Comparison of ENCODE assay signal across 28 cellular contexts in genomic region chr3:99188936-99189335, GRCh38.
"Had no signal": no experiment of that assay in that cellular context is flagged by ENCODE, and none has a peak within 500 bp of the region (broad histone marks: within the 10 kb centered on the region; RNA-seq: fewer than 3 reads in every experiment).

No MANE protein-coding gene starts in this region.

- H3K9me3 ChIP-seq: adrenal gland, body of pancreas had no signal

- H3K36me3 ChIP-seq: adrenal gland, ascending aorta, brain microvascular endothelial cell, breast epithelium, cardiac muscle cell had no signal

- H3K27me3 ChIP-seq: adrenal gland, ascending aorta, body of pancreas, brain microvascular endothelial cell, breast epithelium, cardiac muscle cell had no signal

- DNase-seq: activated effector memory CD4-positive, alpha-beta T cell treated with anti-CD3 and anti-CD28 coated beads, Interleukin-2, amount 50 U/mL, for 16 hours; activated effector memory CD4-positive, alpha-beta T cell treated with Interleukin-2 at 50 U/mL for 16 hours; activated gamma-delta T cell; activated gamma-delta T cell treated with Interleukin-2 at 50 U/mL for 16 hours; activated naive CD4-positive, alpha-beta T cell; activated naive CD4-positive, alpha-beta T cell treated with anti-CD3 and anti-CD28 coated beads for 36 hours; activated naive CD4-positive, alpha-beta T cell treated with anti-CD3 and anti-CD28 coated beads, Interleukin-2, amount 10 ng/mL, durations not matched to agents 7 days and 5 days; activated naive CD4-positive, alpha-beta T cell treated with anti-CD3 and anti-CD28 coated beads, Interleukin-2, amount 50 U/mL, for 16 hours; activated naive CD4-positive, alpha-beta T cell treated with Interleukin-2 at 50 U/mL for 16 hours; activated naive CD8-positive, alpha-beta T cell treated with anti-CD3 and anti-CD28 coated beads for 36 hours; activated naive CD8-positive, alpha-beta T cell treated with anti-CD3 and anti-CD28 coated beads, Interleukin-2, amount 10 ng/mL, durations not matched to agents 7 days and 5 days; activated naive CD8-positive, alpha-beta T cell treated with anti-CD3 and anti-CD28 coated beads, Interleukin-2, amount 50 U/mL, for 24 hours; activated T-cell treated with anti-CD3 and anti-CD28 coated beads, Interleukin-2, amount 50 U/mL, for 4 hours; activated T-cell treated with anti-CD3 and anti-CD28 coated beads, Interleukin-2, amount 50 U/mL, for 48 hours; activated T-cell treated with anti-CD3 and anti-CD28 coated beads, Interleukin-2, amount 50 U/mL, for 72 hours; adrenal gland; amniotic stem cell; amygdala; anterior cingulate cortex; aorta; body of pancreas; brain microvascular endothelial cell; caudate nucleus; central memory CD4-positive, alpha-beta T cell; cerebellar nuclear complex had no signal

- H3K4me3 ChIP-seq: adrenal gland, ascending aorta, body of pancreas, breast epithelium, cardiac muscle cell had no signal

- H3K4me1 ChIP-seq: adrenal gland, body of pancreas, breast epithelium had no signal

- H3K27ac ChIP-seq: adrenal gland, ascending aorta, body of pancreas, brain microvascular endothelial cell, breast epithelium, cardiac muscle cell had no signal
